2 cellular contexts compared by ENCODE assay signal in genomic region chr17:76005263-76006149, GRCh38.
TF ChIP-seq lines count a peak whose summit lies in the region.

No MANE protein-coding gene starts in this region.

TF ChIP-seq in IMR-90, 13 proteins besides CTCF, POLR2A, EP300 and RAD21:
- TF ChIP-seq SMC3 (IDR thresholded peaks at IDR 0.05; ENCODE audit: low read depth, low read length), result peak; percentile 71
- no peak for TF ChIP-seq FOS (IDR thresholded peaks at IDR 0.05; ENCODE audit: low read depth, low read length)
TF ChIP-seq in IMR-90: peak in this region for 1.

TF ChIP-seq in neural cell, 6 proteins besides CTCF, POLR2A, EP300 and RAD21:
- TF ChIP-seq MXI1 (conservative IDR thresholded peaks at IDR 0.05; ENCODE audit: poor library complexity, severe bottlenecking) (no peak), SMC3 (conservative IDR thresholded peaks at IDR 0.05; ENCODE audit: poor library complexity) (peak; percentile 35)
